In the genomic region with DNA sequence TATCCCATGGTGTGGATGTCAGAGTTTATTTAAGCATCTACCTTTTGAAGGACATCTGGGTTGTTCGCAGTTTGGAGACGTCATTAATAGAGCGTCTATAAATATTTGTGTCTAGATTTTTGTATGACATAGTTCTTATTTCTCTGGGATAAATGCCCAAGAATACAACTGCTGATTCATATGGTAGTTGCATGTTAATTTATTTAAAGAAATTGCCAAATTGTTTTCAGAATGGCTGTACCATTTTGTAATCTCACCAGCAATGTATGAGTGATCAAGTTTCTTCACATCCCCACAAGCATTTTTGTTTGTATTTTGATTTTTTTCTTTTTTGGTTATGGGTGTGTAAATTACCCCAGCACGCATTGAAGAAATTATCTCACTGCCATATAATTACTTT, we compare ENCODE assay signal across 34 cellular contexts.
"Had no signal": no experiment of that assay in that cellular context is flagged by ENCODE, and none has a peak within 500 bp of the region (broad histone marks: within the 10 kb centered on the region; RNA-seq: fewer than 3 reads in every experiment).

No MANE protein-coding gene starts in this region.

- H3K27ac Mint-ChIP-seq: activated B cell treated with CpG ODN at 0.5 μM for 24 hours; activated CD4-positive, alpha-beta memory T cell treated with anti-CD3 and anti-CD28 coated beads for 36 hours; activated naive CD4-positive, alpha-beta T cell treated with anti-CD3 and anti-CD28 coated beads, Interleukin-2, amount 10 ng/mL, durations not matched to agents 7 days and 5 days; activated naive CD8-positive, alpha-beta T cell; activated naive CD8-positive, alpha-beta T cell treated with anti-CD3 and anti-CD28 coated beads, Interleukin-2, amount 50 U/mL, for 24 hours; activated T-helper 1 cell treated with anti-CD3 and anti-CD28 coated beads, Interleukin-12 subunit alpha, Interleukin-12 subunit beta, Interleukin-2, Interleukin-4 antibody, amounts not matched to agents 30 ng/mL and 10 ng/mL and 1 ng/mL, durations not matched to agents 14 hours and 24 hours and 36 hours; T-cell had no signal

- H3K36me3 Mint-ChIP-seq: activated CD4-positive, alpha-beta memory T cell treated with anti-CD3 and anti-CD28 coated beads for 36 hours; activated naive CD4-positive, alpha-beta T cell treated with anti-CD3 and anti-CD28 coated beads, Interleukin-2, amount 10 ng/mL, durations not matched to agents 7 days and 5 days; activated naive CD8-positive, alpha-beta T cell; T-cell had no signal

- ATAC-seq: activated naive CD8-positive, alpha-beta T cell treated with anti-CD3 and anti-CD28 coated beads, Interleukin-2, amount 50 U/mL, for 24 hours; activated T-cell treated with anti-CD3 and anti-CD28 coated beads, Interleukin-2, amount 50 U/mL, for 4 hours; PC-3; T-cell had no signal

- H3K27me3 ChIP-seq: Peyer's patch, SJSA1 had no signal

- H3K4me2 ChIP-seq: SK-N-SH had no signal

- H3K9me3 ChIP-seq: Peyer's patch, SJSA1, SK-N-SH had no signal

- H3K27me3 Mint-ChIP-seq: activated B cell treated with CpG ODN at 0.5 μM for 24 hours; activated CD4-positive, alpha-beta memory T cell treated with anti-CD3 and anti-CD28 coated beads for 36 hours; activated naive CD4-positive, alpha-beta T cell treated with anti-CD3 and anti-CD28 coated beads, Interleukin-2, amount 10 ng/mL, durations not matched to agents 7 days and 5 days; activated naive CD8-positive, alpha-beta T cell treated with anti-CD3 and anti-CD28 coated beads, Interleukin-2, amount 50 U/mL, for 24 hours; T-cell had no signal

- H3K4me3 ChIP-seq: Peyer's patch, SJSA1 had no signal

- H3K27ac ChIP-seq: Peyer's patch, SJSA1, VCaP had no signal

- H3K36me3 ChIP-seq: Peyer's patch, SJSA1 had no signal

- H3K4me1 ChIP-seq: Peyer's patch, SJSA1 had no signal

- H3K4me1 Mint-ChIP-seq: activated B cell treated with CpG ODN at 0.5 μM for 24 hours had no signal

- H3K9me3 Mint-ChIP-seq: activated B cell treated with CpG ODN at 0.5 μM for 24 hours; activated CD4-positive, alpha-beta memory T cell treated with anti-CD3 and anti-CD28 coated beads for 36 hours; activated naive CD4-positive, alpha-beta T cell treated with anti-CD3 and anti-CD28 coated beads, Interleukin-2, amount 10 ng/mL, durations not matched to agents 7 days and 5 days; activated naive CD8-positive, alpha-beta T cell treated with anti-CD3 and anti-CD28 coated beads, Interleukin-2, amount 50 U/mL, for 24 hours; activated T-cell treated with anti-CD3 and anti-CD28 coated beads, Interleukin-2, amount 50 U/mL, for 4 hours; activated T-helper 1 cell treated with anti-CD3 and anti-CD28 coated beads, Interleukin-12 subunit alpha, Interleukin-12 subunit beta, Interleukin-2, Interleukin-4 antibody, amounts not matched to agents 30 ng/mL and 10 ng/mL and 1 ng/mL, durations not matched to agents 14 hours and 24 hours and 36 hours; T-cell had no signal

- H3K4me3 Mint-ChIP-seq: activated B cell treated with CpG ODN at 0.5 μM for 24 hours; activated CD4-positive, alpha-beta memory T cell treated with anti-CD3 and anti-CD28 coated beads for 36 hours; activated naive CD4-positive, alpha-beta T cell treated with anti-CD3 and anti-CD28 coated beads, Interleukin-2, amount 10 ng/mL, durations not matched to agents 7 days and 5 days; activated naive CD8-positive, alpha-beta T cell; activated naive CD8-positive, alpha-beta T cell treated with anti-CD3 and anti-CD28 coated beads, Interleukin-2, amount 50 U/mL, for 24 hours; activated T-cell treated with anti-CD3 and anti-CD28 coated beads, Interleukin-2, amount 50 U/mL, for 4 hours; activated T-helper 1 cell treated with anti-CD3 and anti-CD28 coated beads, Interleukin-12 subunit alpha, Interleukin-12 subunit beta, Interleukin-2, Interleukin-4 antibody, amounts not matched to agents 30 ng/mL and 10 ng/mL and 1 ng/mL, durations not matched to agents 14 hours and 24 hours and 36 hours; T-cell had no signal

- DNase-seq: activated B cell treated with CpG ODN at 0.5 μM for 24 hours; activated CD4-positive, alpha-beta memory T cell treated with anti-CD3 and anti-CD28 coated beads for 36 hours; activated CD4-positive, alpha-beta T cell treated with anti-CD3 and anti-CD28 coated beads for 4 hours; activated CD4-positive, alpha-beta T cell treated with anti-CD3 and anti-CD28 coated beads, Interleukin-2, amount 50 U/mL, for 1 hour; activated CD4-positive, CD25-positive, alpha-beta regulatory T cell treated with anti-CD3 and anti-CD28 coated beads, Interleukin-2, amount 50 U/mL, for 72 hours; activated CD8-positive, alpha-beta memory T cell treated with anti-CD3 and anti-CD28 coated beads, Interleukin-2, amount 50 U/mL, for 4 hours; activated naive CD4-positive, alpha-beta T cell treated with anti-CD3 and anti-CD28 coated beads, Interleukin-2, amount 10 ng/mL, durations not matched to agents 7 days and 5 days; activated naive CD8-positive, alpha-beta T cell treated with anti-CD3 and anti-CD28 coated beads, Interleukin-2, amount 50 U/mL, for 24 hours; activated T-cell treated with anti-CD3 and anti-CD28 coated beads for 4 hours; activated T-cell treated with anti-CD3 and anti-CD28 coated beads, Interleukin-2, amount 50 U/mL, for 4 hours; amniotic stem cell; aorta; KG1; NCI-H1105; NCI-H1417 treated with DMSO at 0.1 percent for 48 hours; NCI-H187 treated with DMSO at 0.1 percent for 48 hours; NCI-H2081; NCI-H2171 treated with DMSO at 0.1 percent for 48 hours; NCI-H2227 treated with DMSO at 0.1 percent for 48 hours; NCI-H446 treated with DMSO at 0.1 percent for 48 hours; NCI-H524; NK-92 treated with Interleukin-12 subunit alpha and Interleukin-12 subunit beta, amount 100 ng/mL, for 24 hours; PC-3; Peyer's patch; RPMI8226; SHP77 treated with DMSO at 0.1 percent for 48 hours; SK-N-SH; T-cell; T-helper 2 cell; T-helper 9 cell had no signal

- H3K9ac ChIP-seq: SK-N-SH had no signal
